ENCODE assay signal across 8 cellular contexts in genomic region chr4:140296335-140296753, GRCh38.
DNase-seq lines count a peak whose midpoint lies in the region; ATAC-seq lines count a peak whose summit lies in the region.

No MANE protein-coding gene starts in this region.

- H3K23ac ChIP-seq in mesendoderm (ENCODE audit: low read length): no peak overlapping the region

- ATAC-seq in HG02623 (IDR thresholded peaks at IDR 0.05; ENCODE audit: unreplicated experiment): no peak
- no peak for ATAC-seq in GM19463 (IDR thresholded peaks at IDR 0.05; ENCODE audit: unreplicated experiment)
- ATAC-seq in HG02759 (IDR thresholded peaks at IDR 0.05; ENCODE audit: unreplicated experiment): no peak

- H3K4ac ChIP-seq in mesendoderm (ENCODE audit: low read depth, low read length): no peak overlapping the region

- no peak overlapping the region for H3K4me3 ChIP-seq in mesendoderm (ENCODE audit: low read length)

- H2AK5ac ChIP-seq in mesendoderm (ENCODE audit: low read length): no peak overlapping the region

- H3K4me2 ChIP-seq in mesendoderm (ENCODE audit: low read length): no peak overlapping the region

- DNase-seq in AG08396 (ENCODE audit: low spot score) (peak; percentile 77), NCI-H128 (lab: John Stamatoyannopoulos, UW; ENCODE audit: unreplicated experiment) (peak; percentile 17), cerebellar cortex (ENCODE audit: low spot score) (peak; percentile 93), mesendoderm (peak; percentile 36)
- DNase-seq in activated CD8-positive, alpha-beta memory T cell treated with anti-CD3 and anti-CD28 coated beads, Interleukin-2, amount 50 U/mL, for 48 hours: no peak

- no peaks in the 10 kb centered on the region for H3K36me3 ChIP-seq in mesendoderm (ENCODE audit: control insufficient read depth, insufficient read depth, low read length)

- no peak overlapping the region for H2BK120ac ChIP-seq in mesendoderm (ENCODE audit: low read depth, low read length)

- H2BK15ac ChIP-seq in mesendoderm (replicated peaks; ENCODE audit: low read depth): no peak overlapping the region

- no peak overlapping the region for H3K9ac ChIP-seq in mesendoderm (ENCODE audit: low read length)

- H3K18ac ChIP-seq in mesendoderm (ENCODE audit: low read length): no peak overlapping the region

- no peaks in the 10 kb centered on the region for H3K79me2 ChIP-seq in mesendoderm (ENCODE audit: control insufficient read depth, insufficient read depth, low read length)

- no peak overlapping the region for H4K5ac ChIP-seq in mesendoderm (ENCODE audit: low read length)

- H3K27me3 ChIP-seq in mesendoderm (ENCODE audit: insufficient read depth, low read length, poor library complexity): no peaks in the 10 kb centered on the region

- WGBS in mesendoderm (ENCODE audit: extremely low coverage, insufficient coverage, low lambda C conversion rate): no CpG with 5 or more reads among the region's 10 CpGs

- H3K79me1 ChIP-seq in mesendoderm (ENCODE audit: low read length): no peaks in the 10 kb centered on the region

- H2BK5ac ChIP-seq in mesendoderm (ENCODE audit: low read length): no peak overlapping the region

- H3K56ac ChIP-seq in mesendoderm (ENCODE audit: low read length): no peak overlapping the region

- H4K8ac ChIP-seq in mesendoderm (ENCODE audit: low read depth, low read length): no peak overlapping the region

- peaks cover 1% of the 10 kb centered on the region for H3K4me1 ChIP-seq in mesendoderm (ENCODE audit: control insufficient read depth, low read depth, low read length)

- H3K27ac ChIP-seq in mesendoderm (ENCODE audit: low read depth, low read length): no peak overlapping the region
